1 cellular context compared by ENCODE assay signal in the genomic region with DNA sequence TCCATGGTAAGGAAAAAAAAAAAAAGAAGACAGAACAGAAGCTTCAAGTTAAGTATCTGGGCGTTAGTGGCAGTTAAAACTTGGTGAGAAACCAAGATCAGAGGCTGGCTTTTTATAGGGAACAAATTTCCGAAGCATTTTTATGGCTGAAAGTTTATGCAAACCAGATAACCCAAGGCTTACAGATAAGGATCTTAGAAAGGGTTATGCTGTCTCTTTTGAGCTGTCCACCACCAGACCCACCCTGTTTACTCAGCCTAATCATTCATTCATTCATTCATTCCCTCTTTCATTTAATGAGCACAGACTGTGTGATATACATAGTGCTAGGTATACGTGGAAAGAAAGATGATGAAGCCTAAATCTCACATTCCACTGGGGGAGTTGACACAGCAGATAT.
TF ChIP-seq lines count a peak whose summit lies in the region.

No MANE protein-coding gene starts in this region.

TF ChIP-seq in GM12878, 131 proteins besides CTCF, POLR2A, EP300 and RAD21 (continued from another document):
- TF ChIP-seq ZNF592 (IDR thresholded peaks at IDR 0.05) (no peak), ZNF24 (IDR thresholded peaks at IDR 0.05) (peak; percentile 93)
